11 cellular contexts compared by ENCODE assay signal in the genomic region with DNA sequence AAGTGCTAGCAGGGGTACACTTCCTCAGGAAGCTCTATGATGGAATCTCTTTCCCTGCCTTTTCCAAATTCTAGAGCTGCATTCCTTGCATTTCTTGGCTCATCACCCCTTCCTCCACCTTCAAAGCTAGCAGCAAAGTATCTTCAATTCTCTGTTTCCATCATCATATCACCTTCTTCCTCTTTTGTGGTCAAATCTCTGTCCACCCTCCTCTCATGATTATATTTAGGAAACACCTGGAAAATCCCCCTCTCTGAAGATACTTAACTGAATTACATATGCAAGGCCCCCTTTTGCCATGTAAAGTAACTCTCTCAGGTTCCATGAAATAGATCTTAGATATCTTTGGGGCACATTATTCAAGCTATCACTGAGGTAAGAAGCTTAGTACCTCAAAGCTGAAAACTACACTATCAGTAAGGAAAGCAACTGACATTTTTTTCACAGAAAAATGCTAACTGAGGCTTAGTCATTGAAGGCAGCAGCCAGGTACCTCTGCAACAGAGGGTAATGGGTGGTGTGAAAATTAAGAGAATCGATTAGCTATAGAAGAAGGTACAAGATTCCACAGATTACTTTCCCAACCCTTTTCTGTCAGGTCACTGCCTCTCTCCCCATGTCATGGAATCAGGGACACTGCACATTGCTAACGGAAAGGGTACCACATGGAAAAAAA.
DNase-seq lines count a peak whose midpoint lies in the region; ATAC-seq lines count a peak whose summit lies in the region.
"Had no signal": no experiment of that assay in that cellular context is flagged by ENCODE, and none has a peak within 500 bp of the region (broad histone marks: within the 10 kb centered on the region; RNA-seq: fewer than 3 reads in every experiment).

No MANE protein-coding gene starts in this region.

- peak overlapping the region; percentile 32 for H3K27ac ChIP-seq in iPS-18a (ENCODE audit: low read length)
- H3K27ac ChIP-seq: RWPE1 had no signal

- no peaks in the 10 kb centered on the region for H3K36me3 ChIP-seq in iPS-18a (ENCODE audit: control insufficient read depth, low read depth, low read length)

- ATAC-seq in GM18870 (IDR thresholded peaks at IDR 0.05; ENCODE audit: unreplicated experiment), result peak; percentile 69
- ATAC-seq in GM21737 (IDR thresholded peaks at IDR 0.05; ENCODE audit: unreplicated experiment), result peak; percentile 59
- ATAC-seq in HG03432 (IDR thresholded peaks at IDR 0.05; ENCODE audit: unreplicated experiment), result peak; percentile 79
- ATAC-seq: HepG2 had no signal

- H3K27me3 ChIP-seq in iPS-18a (ENCODE audit: control insufficient read depth, insufficient read depth, low read length), result no peaks in the 10 kb centered on the region

- H3K9ac ChIP-seq in iPS-18a (ENCODE audit: low read length), result no peak overlapping the region

- H3K4me1 ChIP-seq in iPS-18a (ENCODE audit: control insufficient read depth, low read depth, low read length), result peaks cover 29% of the 10 kb centered on the region

- DNase-seq in cerebellar cortex (ENCODE audit: low spot score) (no peak), inferior parietal cortex (ENCODE audit: extremely low spot score) (no peak), KG1 (lab: John Stamatoyannopoulos, UW) (no peak), NCI-H82 treated with DMSO at 0.1 percent for 48 hours (lab: John Stamatoyannopoulos, UW; ENCODE audit: unreplicated experiment) (no peak)
- DNase-seq: activated CD4-positive, alpha-beta T cell treated with anti-CD3 and anti-CD28 coated beads for 1 hour had no signal

- no peaks in the 10 kb centered on the region for H3K9me3 ChIP-seq in iPS-18a (ENCODE audit: control insufficient read depth, low read depth, low read length)

- peak overlapping the region; percentile 2 for H3K4me3 ChIP-seq in iPS-18a (ENCODE audit: low read length)
